ENCODE assay signal across 16 cellular contexts in the genomic region with DNA sequence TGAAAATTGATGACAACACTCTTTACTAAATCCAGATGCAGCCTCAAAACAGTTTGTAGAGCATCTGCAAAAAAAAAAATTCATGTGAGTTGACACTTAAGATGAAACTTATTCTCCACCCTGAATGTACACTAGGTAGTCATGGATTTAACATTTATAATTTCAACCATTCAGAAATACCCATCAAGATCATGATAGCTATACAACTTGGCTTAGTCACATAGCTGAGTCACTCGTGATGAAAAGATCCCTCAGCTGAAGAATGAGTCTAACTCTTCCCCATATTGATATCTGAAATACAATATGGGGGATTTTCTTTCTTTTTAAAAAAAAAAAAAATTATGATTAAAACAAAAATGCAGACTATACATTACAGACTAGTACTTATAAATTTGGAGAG.
DNase-seq lines count a peak whose midpoint lies in the region; ATAC-seq and TF ChIP-seq lines count a peak whose summit lies in the region.
"Had no signal": no experiment of that assay in that cellular context is flagged by ENCODE, and none has a peak within 500 bp of the region (broad histone marks: within the 10 kb centered on the region; RNA-seq: fewer than 3 reads in every experiment).

No MANE protein-coding gene starts in this region.

- no peaks in the 10 kb centered on the region for H3K27me3 Mint-ChIP-seq in CD4-positive, CD25-positive, alpha-beta regulatory T cell
- H3K27me3 Mint-ChIP-seq in activated T-helper 17 cell treated with anti-CD3 and anti-CD28 coated beads, Interleukin-2, amount 50 U/mL, for 72 hours = no peaks in the 10 kb centered on the region
- H3K27me3 Mint-ChIP-seq: activated CD4-positive, alpha-beta T cell treated with anti-CD3 and anti-CD28 coated beads, Interleukin-2, amount 10 ng/mL, durations not matched to agents 7 days and 5 days had no signal

- intact Hi-C loops in heart right ventricle (cut with DNase I) = no loop called here

- H3K36me3 ChIP-seq in CD4-positive, CD25-positive, alpha-beta regulatory T cell (ENCODE audit: control insufficient read depth, insufficient read depth, low read length) = no peaks in the 10 kb centered on the region
- H3K36me3 ChIP-seq in heart right ventricle = no peaks in the 10 kb centered on the region
- H3K36me3 ChIP-seq: ascending aorta, thoracic aorta had no signal

- no peak for TF ChIP-seq POLR2A in erythroblast (IDR thresholded peaks at IDR 0.05; ENCODE audit: low read length)

- peak overlapping the region in 2 of 3 donors; percentile 10 to 15 for H3K27ac Mint-ChIP-seq in CD4-positive, CD25-positive, alpha-beta regulatory T cell
- H3K27ac Mint-ChIP-seq in activated T-helper 17 cell treated with anti-CD3 and anti-CD28 coated beads, Interleukin-2, amount 50 U/mL, for 72 hours = peak overlapping the region; percentile 91
- H3K27ac Mint-ChIP-seq: activated CD4-positive, alpha-beta T cell treated with anti-CD3 and anti-CD28 coated beads, Interleukin-2, amount 10 ng/mL, durations not matched to agents 7 days and 5 days had no signal

- peaks cover 10 to 38% (median 29%) of the 10 kb centered on the region in 4 donors for H3K4me1 Mint-ChIP-seq in CD4-positive, CD25-positive, alpha-beta regulatory T cell
- peaks cover 74% of the 10 kb centered on the region for H3K4me1 Mint-ChIP-seq in activated T-helper 17 cell treated with anti-CD3 and anti-CD28 coated beads, Interleukin-2, amount 50 U/mL, for 72 hours

- DNase-seq in CD4-positive, CD25-positive, alpha-beta regulatory T cell = no peak
- DNase-seq in EL (peak; percentile 63), hepatic stellate cell (ENCODE audit: low spot score) (peak; percentile 27), erythroblast (lab: John Stamatoyannopoulos, UW) (no peak), heart right ventricle (no peak)
- DNase-seq: activated CD4-positive, alpha-beta T cell treated with anti-CD3 and anti-CD28 coated beads, Interleukin-2, amount 10 ng/mL, durations not matched to agents 7 days and 5 days; effector memory CD4-positive, alpha-beta T cell; H7; mucosa of descending colon; NCI-H1694; NCI-H774 had no signal

- no peaks in the 10 kb centered on the region for H3K27me3 ChIP-seq in CD4-positive, CD25-positive, alpha-beta regulatory T cell (ENCODE audit: control insufficient read depth, insufficient read depth, low read length)
- H3K27me3 ChIP-seq in heart right ventricle = no peaks in the 10 kb centered on the region
- H3K27me3 ChIP-seq: ascending aorta had no signal

- H3K4me1 ChIP-seq in CD4-positive, CD25-positive, alpha-beta regulatory T cell (ENCODE audit: control insufficient read depth, insufficient read depth, low read length, poor library complexity, severe bottlenecking) = peaks cover 28% of the 10 kb centered on the region
- peaks cover 0 to 22% (median 0%) of the 10 kb centered on the region in 9 donors for H3K4me1 ChIP-seq in heart right ventricle
- H3K4me1 ChIP-seq: ascending aorta had no signal

- peaks cover 3 to 31% (median 18%) of the 10 kb centered on the region in 7 donors for H3K9me3 Mint-ChIP-seq in CD4-positive, CD25-positive, alpha-beta regulatory T cell
- peaks cover 31% of the 10 kb centered on the region for H3K9me3 Mint-ChIP-seq in activated T-helper 17 cell treated with anti-CD3 and anti-CD28 coated beads, Interleukin-2, amount 50 U/mL, for 72 hours

- no peak for TF ChIP-seq CTCF in heart right ventricle (IDR thresholded peaks at IDR 0.05)

- WGBS in heart right ventricle, 2 donors = 62 to 67% methylated on average over 1 of the region's 1 CpG

- no peak overlapping the region for H3K4me3 Mint-ChIP-seq in CD4-positive, CD25-positive, alpha-beta regulatory T cell
- H3K4me3 Mint-ChIP-seq in activated T-helper 17 cell treated with anti-CD3 and anti-CD28 coated beads, Interleukin-2, amount 50 U/mL, for 72 hours = peak overlapping the region; percentile 69
- H3K4me3 Mint-ChIP-seq: activated CD4-positive, alpha-beta T cell treated with anti-CD3 and anti-CD28 coated beads, Interleukin-2, amount 10 ng/mL, durations not matched to agents 7 days and 5 days had no signal

- H3K27ac ChIP-seq in CD4-positive, CD25-positive, alpha-beta regulatory T cell (ENCODE audit: insufficient read depth, low read length, poor library complexity, severe bottlenecking) = no peak overlapping the region
- no peak overlapping the region for H3K27ac ChIP-seq in heart right ventricle
- H3K27ac ChIP-seq: ascending aorta, SK-N-MC, thoracic aorta had no signal

- no peak for ATAC-seq in CD4-positive, CD25-positive, alpha-beta regulatory T cell (ENCODE audit: low read depth in 2 of 2)
- peak; percentile 67 for ATAC-seq in activated T-helper 17 cell treated with anti-CD3 and anti-CD28 coated beads, Interleukin-2, amount 50 U/mL, for 72 hours (replicated peaks)
- ATAC-seq in GM19452 (IDR thresholded peaks at IDR 0.05; ENCODE audit: unreplicated experiment) (no peak), heart right ventricle (no peak)
- ATAC-seq: mucosa of descending colon had no signal

- peaks cover 5 to 19% of the 10 kb centered on the region in 2 experiments for H3K9me3 ChIP-seq in CD4-positive, CD25-positive, alpha-beta regulatory T cell (ENCODE audit: control insufficient read depth in 2 of 2, low read length in 2 of 2)
- H3K9me3 ChIP-seq in heart right ventricle = peaks cover 0 to 23% (median 5%) of the 10 kb centered on the region in 11 donors
- H3K9me3 ChIP-seq: ascending aorta had no signal

- no peaks in the 10 kb centered on the region for H3K36me3 Mint-ChIP-seq in CD4-positive, CD25-positive, alpha-beta regulatory T cell
- H3K36me3 Mint-ChIP-seq in activated T-helper 17 cell treated with anti-CD3 and anti-CD28 coated beads, Interleukin-2, amount 50 U/mL, for 72 hours (ENCODE audit: low read depth) = peaks cover 62% of the 10 kb centered on the region

- no peak overlapping the region for H3K4me3 ChIP-seq in CD4-positive, CD25-positive, alpha-beta regulatory T cell (ENCODE audit: low read depth, low read length)
- no peak overlapping the region for H3K4me3 ChIP-seq in heart right ventricle
- H3K4me3 ChIP-seq: ascending aorta, mucosa of descending colon, SK-N-MC, thoracic aorta had no signal

Comparison
In these comparisons a context has a peak if more than half of its experiments do, and no peak if none do; other contexts are left out.
1. DNase-seq: peak in EL (single experiment) and hepatic stellate cell (single experiment); none in CD4-positive, CD25-positive, alpha-beta regulatory T cell (0 of 3), erythroblast (0 of 2) and heart right ventricle (0 of 2).